Comparison of ENCODE assay signal across 11 cellular contexts in the genomic region with DNA sequence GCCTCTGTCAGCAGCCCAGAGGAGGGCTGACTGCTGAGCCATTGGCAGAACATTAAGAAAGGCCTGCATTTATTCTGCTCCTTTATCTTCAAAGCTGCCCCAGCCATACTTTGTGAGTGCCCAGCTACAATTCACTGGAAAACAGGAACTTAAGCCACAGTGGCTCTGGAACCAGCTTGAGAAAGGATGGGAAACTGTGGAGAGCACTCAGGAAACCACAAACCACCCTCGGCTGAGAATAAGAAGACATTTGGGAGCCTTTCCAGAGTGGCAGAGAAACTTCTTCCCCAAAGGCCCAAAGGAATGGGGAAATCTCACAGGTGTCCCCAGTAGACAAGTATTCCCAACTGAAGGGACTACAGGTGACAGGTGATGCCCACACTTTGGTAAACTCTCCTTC. TPM values are rescaled to one million over a fixed set of nuclear protein-coding genes. Genes with fewer than 3 reads are reported as not detected.
DNase-seq lines count a peak whose midpoint lies in the region; ATAC-seq and TF ChIP-seq lines count a peak whose summit lies in the region.
"Had no signal": no experiment of that assay in that cellular context is flagged by ENCODE, and none has a peak within 500 bp of the region (broad histone marks: within the 10 kb centered on the region; RNA-seq: fewer than 3 reads in every experiment).

No MANE protein-coding gene starts in this region.

- peak overlapping the region in 1 of 2 donors; percentile 29 for H3K4me3 Mint-ChIP-seq in activated T-cell treated with anti-CD3 and anti-CD28 coated beads, Interleukin-2, amount 50 U/mL, for 72 hours

- H3K27ac ChIP-seq in breast epithelium (peak overlapping the region; percentile 88 to 90), skin epidermis (peak overlapping the region in 17 of 21 experiments; percentile 43 to 87 (median 75))

- H3K27ac Mint-ChIP-seq in activated T-cell treated with anti-CD3 and anti-CD28 coated beads, Interleukin-2, amount 50 U/mL, for 72 hours: no peak overlapping the region

- no peaks in the 10 kb centered on the region for H3K36me3 Mint-ChIP-seq in activated T-cell treated with anti-CD3 and anti-CD28 coated beads, Interleukin-2, amount 50 U/mL, for 72 hours (ENCODE audit: insufficient read depth in 2 of 2)

- H3K4me1 Mint-ChIP-seq in activated T-cell treated with anti-CD3 and anti-CD28 coated beads, Interleukin-2, amount 50 U/mL, for 72 hours (ENCODE audit: low read depth): peaks cover 64% of the 10 kb centered on the region

- TF ChIP-seq POLR2A in breast epithelium (IDR thresholded peaks at IDR 0.05): no peak

- H3K9me3 ChIP-seq in breast epithelium: no peaks in the 10 kb centered on the region

- intact Hi-C loops in breast epithelium (cut with DNase I; ENCODE audit: low total_unique reads): no loop called here

- peaks cover 0 to 4% of the 10 kb centered on the region in 2 donors for H3K4me1 ChIP-seq in breast epithelium

- TF ChIP-seq CTCF in breast epithelium (IDR thresholded peaks at IDR 0.05): no peak

- peaks cover 16% of the 10 kb centered on the region for H3K27me3 Mint-ChIP-seq in activated T-cell treated with anti-CD3 and anti-CD28 coated beads, Interleukin-2, amount 50 U/mL, for 72 hours (ENCODE audit: low read depth)

- no peak for ATAC-seq in activated T-cell treated with anti-CD3 and anti-CD28 coated beads, Interleukin-2, amount 50 U/mL, for 72 hours (replicated peaks in 1 of 2)
- no peak for ATAC-seq in HG02623 (IDR thresholded peaks at IDR 0.05; ENCODE audit: unreplicated experiment)

- no peaks in the 10 kb centered on the region for H3K9me3 Mint-ChIP-seq in activated T-cell treated with anti-CD3 and anti-CD28 coated beads, Interleukin-2, amount 50 U/mL, for 72 hours

- H3K4me3 ChIP-seq in breast epithelium (peak overlapping the region in 2 of 3 donors; percentile 45 to 49), skin epidermis (peak overlapping the region in 5 of 7 experiments; percentile 12 to 38 (median 32))

- no peaks in the 10 kb centered on the region for H3K27me3 ChIP-seq in breast epithelium

- no peaks in the 10 kb centered on the region for H3K36me3 ChIP-seq in breast epithelium

- peak; percentile 82 for DNase-seq in GDM1 (lab: John Stamatoyannopoulos, UW)
- peak; percentile 58 for DNase-seq in OCI-M1 (lab: John Stamatoyannopoulos, UW)
- DNase-seq in breast epithelium (ENCODE audit: low spot score in 2 of 2): no peak
- no peak for DNase-seq in HPDE6-E6E7 (ENCODE audit: extremely low spot score)
- DNase-seq in activated T-cell treated with anti-CD3 and anti-CD28 coated beads, Interleukin-2, amount 50 U/mL, for 72 hours: no peak
- DNase-seq: activated naive CD4-positive, alpha-beta T cell treated with anti-CD3 and anti-CD28 coated beads, Interleukin-2, amount 50 U/mL, for 16 hours; NCI-H1105; occipital lobe had no signal

RNA-seq across cellular contexts. Expression of a gene that starts 1.8 kb away (rescaled TPM):
- 10 to 100 TPM; 23.9 to 48.0 (median 35.6) TPM for total RNA-seq in breast epithelium
- total RNA-seq in activated T-cell treated with anti-CD3 and anti-CD28 coated beads, Interleukin-2, amount 50 U/mL, for 72 hours: 10 to 100 TPM in 1 of 2 donors, 1 to 10 TPM in 1; 5.9 to 26.0 TPM

RNA-seq across cellular contexts. Expression of a gene that starts 24.8 kb away (rescaled TPM):
- total RNA-seq in breast epithelium: 1,000 to 10,000 TPM in 1 of 3 donors, 100 to 1,000 TPM in 2; 198 to 1,307 (median 636) TPM
- 10 to 100 TPM in 1 of 2 donors, 1 to 10 TPM in 1; 9.6 to 25.9 TPM for total RNA-seq in activated T-cell treated with anti-CD3 and anti-CD28 coated beads, Interleukin-2, amount 50 U/mL, for 72 hours

RNA-seq across cellular contexts. Expression of a gene that starts 54.2 kb away (rescaled TPM):
- 10 to 100 TPM in 1 of 3 donors, 1 to 10 TPM in 1, under 1 TPM in 1; 0.88 to 90.1 (median 7.5) TPM for total RNA-seq in breast epithelium
- total RNA-seq in activated T-cell treated with anti-CD3 and anti-CD28 coated beads, Interleukin-2, amount 50 U/mL, for 72 hours: 1 to 10 TPM; 2.1 to 3.1 TPM
- total RNA-seq: H1, occipital lobe had no signal

Comparison
In these comparisons a context has a peak if more than half of its experiments do, and no peak if none do; other contexts are left out.
1. DNase-seq: peak in GDM1 (single experiment) and OCI-M1 (single experiment); none in breast epithelium (0 of 2), HPDE6-E6E7 (single experiment) and activated T-cell treated with anti-CD3 and anti-CD28 coated beads, Interleukin-2, amount 50 U/mL, for 72 hours (0 of 2).
2. RNA of a gene that starts 24.8 kb away (total RNA-seq): 198 to 1,307 TPM in breast epithelium; 9.6 to 25.9 TPM in activated T-cell treated with anti-CD3 and anti-CD28 coated beads, Interleukin-2, amount 50 U/mL, for 72 hours; every median in the first group is over 4 times any median in the second.